In genomic region chr15:76529911-76530310, GRCh38 we compare ENCODE assay signal across 15 cellular contexts.
"Had no signal": no experiment of that assay in that cellular context is flagged by ENCODE, and none has a peak within 500 bp of the region (broad histone marks: within the 10 kb centered on the region; RNA-seq: fewer than 3 reads in every experiment).

No MANE protein-coding gene starts in this region.

- DNase-seq: activated CD4-positive, alpha-beta T cell treated with anti-CD3 and anti-CD28 coated beads for 36 hours; activated CD4-positive, alpha-beta T cell treated with anti-CD3 and anti-CD28 coated beads, Interleukin-2, amount 50 U/mL, for 48 hours; activated naive CD4-positive, alpha-beta T cell treated with Interleukin-2 at 50 U/mL for 16 hours; activated naive CD8-positive, alpha-beta T cell treated with anti-CD3 and anti-CD28 coated beads, Interleukin-2, amount 10 ng/mL, durations not matched to agents 7 days and 5 days; anterior cingulate cortex; cerebellar nuclear complex; effector CD8-positive, alpha-beta T cell; foreskin melanocyte; glutamatergic neuron; hippocampal formation; nephron progenitor cell had no signal

- ATAC-seq: activated CD4-positive, alpha-beta T cell treated with anti-CD3 and anti-CD28 coated beads for 36 hours; activated T-helper 17 cell treated with anti-CD3 and anti-CD28 coated beads, Interleukin-2, amount 50 U/mL, for 72 hours; esophagus mucosa; left lobe of liver; WTC11 had no signal
